In the genomic region with DNA sequence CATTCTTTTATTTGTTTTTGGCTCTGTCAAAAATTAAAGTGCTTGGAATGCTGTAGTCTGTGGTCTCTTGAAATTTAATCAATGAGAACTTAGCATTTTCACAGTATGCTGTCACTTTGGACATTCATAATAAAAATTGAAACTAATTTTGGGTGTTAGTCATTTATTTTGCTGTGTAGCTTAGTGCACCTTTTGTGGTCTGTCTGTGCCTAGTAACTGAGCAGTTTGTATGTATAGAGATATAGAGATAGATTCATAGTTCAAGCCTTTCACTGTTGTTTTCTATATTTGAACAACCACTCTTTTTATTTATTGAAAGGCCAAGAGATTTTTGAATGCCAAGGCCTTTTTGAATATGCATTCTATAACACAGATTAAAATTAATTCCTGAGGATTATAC, we compare ENCODE assay signal across 27 cellular contexts.
"Had no signal": no experiment of that assay in that cellular context is flagged by ENCODE, and none has a peak within 500 bp of the region (broad histone marks: within the 10 kb centered on the region; RNA-seq: fewer than 3 reads in every experiment).

No MANE protein-coding gene starts in this region.

- H3K9me3 ChIP-seq: ascending aorta, breast epithelium, esophagus muscularis mucosa, gastrocnemius medialis, heart left ventricle had no signal

- H3K36me3 ChIP-seq: breast epithelium, cardiac muscle cell had no signal

- H3K27ac Mint-ChIP-seq: activated CD8-positive, alpha-beta T cell treated with anti-CD3 and anti-CD28 coated beads for 36 hours; activated naive CD8-positive, alpha-beta T cell; dendritic cell treated with granulocyte-macrophage colony-stimulating factor and Interleukin-4, amounts not matched to agents 40 ng/mL and 50 ng/mL, for 4 days; effector memory CD8-positive, alpha-beta T cell had no signal

- H3K4me1 Mint-ChIP-seq: central memory CD8-positive, alpha-beta T cell had no signal

- H3K27me3 ChIP-seq: ascending aorta, breast epithelium, cardiac muscle cell, dorsolateral prefrontal cortex, esophagus muscularis mucosa, foreskin keratinocyte, gastrocnemius medialis, heart left ventricle had no signal

- H3K36me3 Mint-ChIP-seq: WTC11 had no signal

- DNase-seq: activated CD4-positive, alpha-beta T cell treated with anti-CD3 and anti-CD28 coated beads for 48 hours; activated CD4-positive, alpha-beta T cell treated with anti-CD3 and anti-CD28 coated beads, Interleukin-2, amount 50 U/mL, for 1 hour; activated CD4-positive, alpha-beta T cell treated with anti-CD3 and anti-CD28 coated beads, Interleukin-2, amount 50 U/mL, for 48 hours; activated CD8-positive, alpha-beta memory T cell treated with anti-CD3 and anti-CD28 coated beads for 24 hours; activated CD8-positive, alpha-beta T cell treated with anti-CD3 and anti-CD28 coated beads for 36 hours; activated effector memory CD4-positive, alpha-beta T cell treated with Interleukin-2 at 50 U/mL for 16 hours; activated gamma-delta T cell treated with Interleukin-2 at 50 U/mL for 16 hours; activated naive CD4-positive, alpha-beta T cell treated with anti-CD3 and anti-CD28 coated beads, Interleukin-2, amount 50 U/mL, for 16 hours; activated naive CD4-positive, alpha-beta T cell treated with Interleukin-2 at 50 U/mL for 16 hours; activated T-cell treated with anti-CD3 and anti-CD28 coated beads, Interleukin-2, amount 50 U/mL, for 48 hours; dorsolateral prefrontal cortex; effector memory CD8-positive, alpha-beta T cell; erythroblast; foreskin keratinocyte; gastrocnemius medialis; glutamatergic neuron; heart left ventricle had no signal

- H3K27ac ChIP-seq: ascending aorta, breast epithelium, cardiac muscle cell, coronary artery, dorsolateral prefrontal cortex, esophagus muscularis mucosa, foreskin keratinocyte, gastrocnemius medialis, heart left ventricle had no signal

- H3K27me3 Mint-ChIP-seq: activated CD8-positive, alpha-beta T cell treated with anti-CD3 and anti-CD28 coated beads for 36 hours; activated naive CD8-positive, alpha-beta T cell; brain; central memory CD8-positive, alpha-beta T cell; dendritic cell treated with granulocyte-macrophage colony-stimulating factor and Interleukin-4, amounts not matched to agents 40 ng/mL and 50 ng/mL, for 4 days; effector memory CD8-positive, alpha-beta T cell had no signal

- H3K4me3 ChIP-seq: ascending aorta, breast epithelium, cardiac muscle cell, coronary artery, dorsolateral prefrontal cortex, esophagus muscularis mucosa, gastrocnemius medialis, heart left ventricle had no signal

- H3K9me3 Mint-ChIP-seq: activated CD8-positive, alpha-beta T cell treated with anti-CD3 and anti-CD28 coated beads for 36 hours; brain; central memory CD8-positive, alpha-beta T cell; dendritic cell treated with granulocyte-macrophage colony-stimulating factor and Interleukin-4, amounts not matched to agents 40 ng/mL and 50 ng/mL, for 4 days; effector memory CD8-positive, alpha-beta T cell; WTC11 had no signal

- H3K4me3 Mint-ChIP-seq: activated CD8-positive, alpha-beta T cell treated with anti-CD3 and anti-CD28 coated beads for 36 hours; activated naive CD8-positive, alpha-beta T cell; central memory CD8-positive, alpha-beta T cell; dendritic cell treated with granulocyte-macrophage colony-stimulating factor and Interleukin-4, amounts not matched to agents 40 ng/mL and 50 ng/mL, for 4 days; effector memory CD8-positive, alpha-beta T cell; WTC11 had no signal

- ATAC-seq: activated CD8-positive, alpha-beta T cell treated with anti-CD3 and anti-CD28 coated beads for 36 hours; effector memory CD8-positive, alpha-beta T cell; foreskin keratinocyte; gastrocnemius medialis; heart left ventricle had no signal

- H3K4me1 ChIP-seq: ascending aorta, breast epithelium, esophagus muscularis mucosa, foreskin keratinocyte, gastrocnemius medialis had no signal
